Comparison of ENCODE assay signal across 8 cellular contexts in genomic region chr20:61886721-61887658, GRCh38.
A peak's percentile ranks its signal among the peaks of the same experiment; 100 is the strongest.
DNase-seq lines count a peak whose midpoint lies in the region; ATAC-seq and TF ChIP-seq lines count a peak whose summit lies in the region.

No MANE protein-coding gene starts in this region.

- no peak for ATAC-seq in HG02678 (IDR thresholded peaks at IDR 0.05; ENCODE audit: unreplicated experiment)
- no peak for ATAC-seq in GM18520 (IDR thresholded peaks at IDR 0.05; ENCODE audit: unreplicated experiment)

- TF ChIP-seq CTCF in fibroblast of villous mesenchyme (IDR thresholded peaks at IDR 0.05; ENCODE audit: insufficient read depth, low read depth, low read length): peak; percentile 66

- DNase-seq in activated T-cell treated with anti-CD3 and anti-CD28 coated beads for 1 hour (ENCODE audit: low read depth) (peak; percentile 12), activated T-cell treated with anti-CD3 and anti-CD28 coated beads for 4 hours (no peak), MV-4-11 (lab: John Stamatoyannopoulos, UW) (peak; percentile 20), fibroblast of villous mesenchyme (ENCODE audit: low read depth) (peak; percentile 28), pons (ENCODE audit: low spot score) (peak; percentile 47)
- peak; percentile 5 to 8 for DNase-seq in activated CD4-positive, alpha-beta T cell treated with anti-CD3 and anti-CD28 coated beads, Interleukin-2, amount 50 U/mL, for 4 hours

- H3K4me3 ChIP-seq in fibroblast of villous mesenchyme (ENCODE audit: low read depth, low read length): no peak overlapping the region
